20 cellular contexts compared by ENCODE assay signal in genomic region chr9:4805519-4805918, GRCh38. TPM values are rescaled to one million over a fixed set of nuclear protein-coding genes. Genes with fewer than 3 reads are reported as not detected.
DNase-seq lines count a peak whose midpoint lies in the region; ATAC-seq and TF ChIP-seq lines count a peak whose summit lies in the region.
"Had no signal": no experiment of that assay in that cellular context is flagged by ENCODE, and none has a peak within 500 bp of the region (broad histone marks: within the 10 kb centered on the region; RNA-seq: fewer than 3 reads in every experiment).

No MANE protein-coding gene starts in this region.

- H3K9me3 ChIP-seq in adrenal gland (replicated peaks in 1 of 3) (peaks cover 0 to 7% (median 6%) of the 10 kb centered on the region in 3 donors), neuronal stem cell (replicated peaks in 1 of 2; ENCODE audit: control insufficient read depth in 2 of 2, insufficient read depth in 1 of 2, low read depth in 1 of 2, low read length in 2 of 2) (peaks cover 3 to 7% of the 10 kb centered on the region in 2 donors), upper lobe of right lung (no peaks in the 10 kb centered on the region)

- H3K18ac ChIP-seq in neuronal stem cell (ENCODE audit: low read length): no peak overlapping the region

- H3K4me2 ChIP-seq in neuronal stem cell (ENCODE audit: insufficient read depth, low read length, poor library complexity, severe bottlenecking): no peak overlapping the region
- H3K4me2 ChIP-seq: KMS-11 had no signal

- intact Hi-C loops in adrenal gland (cut with DNase I) (no loop called here), upper lobe of right lung (cut with DNase I) (no loop called here), dorsolateral prefrontal cortex (cut with DNase I) (no loop called here)

- H3K27ac ChIP-seq in adrenal gland (no peak overlapping the region), neuronal stem cell (replicated peaks; ENCODE audit: low read length) (no peak overlapping the region), upper lobe of right lung (no peak overlapping the region), dorsolateral prefrontal cortex (peak overlapping the region in 1 of 59 donors; percentile 5)
- H3K27ac ChIP-seq: 22Rv1, GM23248, KMS-11 had no signal

- no peak overlapping the region for H2BK5ac ChIP-seq in neuronal stem cell (ENCODE audit: low read length)

- no peak overlapping the region for H3K9ac ChIP-seq in neuronal stem cell (ENCODE audit: low read depth, low read length, poor library complexity)
- H3K9ac ChIP-seq: GM23248, KMS-11 had no signal

- no peak for TF ChIP-seq POLR2A in adrenal gland (IDR thresholded peaks at IDR 0.05)

- no peak overlapping the region for H3K4ac ChIP-seq in neuronal stem cell (ENCODE audit: low read length)

- H3K79me1 ChIP-seq in neuronal stem cell (ENCODE audit: low read depth, low read length): peaks cover 8% of the 10 kb centered on the region

- peak; percentile 72 for ATAC-seq in upper lobe of right lung
- ATAC-seq: GM12878 had no signal

- H2AFZ ChIP-seq in neuronal stem cell (ENCODE audit: low read length): no peak overlapping the region
- H2AFZ ChIP-seq: GM23248 had no signal

- no peak overlapping the region for H3K14ac ChIP-seq in neuronal stem cell (ENCODE audit: low read length)

- no peak overlapping the region for H2BK12ac ChIP-seq in neuronal stem cell (ENCODE audit: low read length)

- peak; percentile 8 for DNase-seq in DMS53 (lab: John Stamatoyannopoulos, UW)
- DNase-seq in DMS53 treated with DMSO at 0.1 percent for 48 hours (lab: John Stamatoyannopoulos, UW; ENCODE audit: unreplicated experiment): no peak
- DNase-seq in adrenal gland: peak in 4 of 7 donors; percentile 18 to 45 (median 34)
- no peak for DNase-seq in neuronal stem cell (ENCODE audit: low spot score)
- DNase-seq in upper lobe of right lung: no peak
- DNase-seq in dorsolateral prefrontal cortex: no peak
- DNase-seq in SIG-M5 treated with dmso at 0.1 percent for 504 hours (lab: John Stamatoyannopoulos, UW; ENCODE audit: unreplicated experiment): no peak
- no peak for DNase-seq in EL
- DNase-seq: DMS 273 treated with DMSO at 0.1 percent for 48 hours, GM23248, HFFc6, NCI-H1417 treated with DMSO at 0.1 percent for 48 hours, NCI-H1930, NCI-H226, NCI-H524, NCI-H82, SHP77 treated with DMSO at 0.1 percent for 48 hours had no signal

- H4K8ac ChIP-seq in neuronal stem cell (ENCODE audit: low read depth, low read length): no peak overlapping the region

- peaks cover 5 to 7% of the 10 kb centered on the region in 2 donors for H3K4me1 ChIP-seq in adrenal gland (replicated peaks in 1 of 2)
- no peaks in the 10 kb centered on the region for H3K4me1 ChIP-seq in neuronal stem cell (ENCODE audit: control insufficient read depth in 2 of 2, insufficient read depth in 1 of 2, low read depth in 1 of 2, low read length in 2 of 2)
- no peaks in the 10 kb centered on the region for H3K4me1 ChIP-seq in upper lobe of right lung

- no peak overlapping the region for H3K4me3 ChIP-seq in adrenal gland
- no peak overlapping the region for H3K4me3 ChIP-seq in neuronal stem cell (ENCODE audit: low read length in 2 of 2)
- H3K4me3 ChIP-seq in upper lobe of right lung: no peak overlapping the region
- H3K4me3 ChIP-seq in dorsolateral prefrontal cortex: no peak overlapping the region
- H3K4me3 ChIP-seq: GM12878, GM23248 had no signal

- H3K23ac ChIP-seq in neuronal stem cell (ENCODE audit: low read depth, low read length, poor library complexity): peak overlapping the region; percentile 45

- 86 to 93% (median 92%) methylated on average over 2 of the region's 2 CpGs for WGBS in adrenal gland, 4 donors
- WGBS in neuronal stem cell (ENCODE audit: extremely low coverage in 2 of 2, insufficient read length in 2 of 2, insufficient replicate concordance in 1 of 2), 2 donors: no CpG with 5 or more reads among the region's 2 CpGs

- no peak overlapping the region for H2AK5ac ChIP-seq in neuronal stem cell (ENCODE audit: low read depth, low read length)

- H2BK15ac ChIP-seq in neuronal stem cell (ENCODE audit: low read length): no peak overlapping the region

- H4K91ac ChIP-seq in neuronal stem cell (ENCODE audit: low read depth, low read length, poor library complexity): no peak overlapping the region

- TF ChIP-seq CTCF in adrenal gland (IDR thresholded peaks at IDR 0.05) (no peak), upper lobe of right lung (IDR thresholded peaks at IDR 0.05) (no peak), dorsolateral prefrontal cortex (IDR thresholded peaks at IDR 0.05 in 54 of 56, conservative IDR thresholded peaks at IDR 0.05 in 2 of 56; ENCODE audit: low read depth in 1 of 56, partially characterized antibody in 56 of 56) (no peak)

- H3K36me3 ChIP-seq in adrenal gland (replicated peaks in 1 of 2) (no peaks in the 10 kb centered on the region), neuronal stem cell (replicated peaks in 1 of 2; ENCODE audit: control insufficient read depth in 2 of 2, insufficient read depth in 2 of 2, low read length in 2 of 2) (no peaks in the 10 kb centered on the region), upper lobe of right lung (no peaks in the 10 kb centered on the region)

- no peak overlapping the region for H2BK120ac ChIP-seq in neuronal stem cell (ENCODE audit: low read depth, low read length)

- H3K27me3 ChIP-seq in adrenal gland (no peaks in the 10 kb centered on the region), neuronal stem cell (ENCODE audit: control insufficient read depth in 3 of 3, insufficient read depth in 3 of 3, low read depth in 1 of 3, low read length in 3 of 3) (no peaks in the 10 kb centered on the region), upper lobe of right lung (no peaks in the 10 kb centered on the region), dorsolateral prefrontal cortex (no peaks in the 10 kb centered on the region)

RNA-seq across cellular contexts. Expression of gene RCL1, which starts 12.8 kb away (rescaled TPM):
- 10 to 100 TPM; 16.9 to 33.4 (median 24.5) TPM for total RNA-seq in adrenal gland
- 10 to 100 TPM; 15.4 to 22.6 (median 17.9) TPM for polyA plus RNA-seq in adrenal gland
- polyA plus RNA-seq in neuronal stem cell (2013, experiment 1 of 2): 14.8 TPM
- polyA plus RNA-seq in neuronal stem cell (2013, experiment 2 of 2): 13.4 TPM
- total RNA-seq in upper lobe of right lung: 19.6 TPM
- total RNA-seq in dorsolateral prefrontal cortex: 10 to 100 TPM; 17.9 to 36.6 (median 25.8) TPM

Comparison
In these comparisons a context has a peak if more than half of its experiments do, and no peak if none do; other contexts are left out.
1. DNase-seq: peak in DMS53 (single experiment) and adrenal gland (4 of 7); none in DMS53 treated with DMSO at 0.1 percent for 48 hours (single experiment), neuronal stem cell (single experiment), upper lobe of right lung (single experiment), dorsolateral prefrontal cortex (0 of 10), SIG-M5 treated with dmso at 0.1 percent for 504 hours (single experiment) and EL (single experiment).